Comparison of ENCODE assay signal across 20 cellular contexts in genomic region chr14:85594217-85594616, GRCh38.
DNase-seq lines count a peak whose midpoint lies in the region; ATAC-seq, FAIRE-seq and TF ChIP-seq lines count a peak whose summit lies in the region.
"Had no signal": no experiment of that assay in that cellular context is flagged by ENCODE, and none has a peak within 500 bp of the region (broad histone marks: within the 10 kb centered on the region; RNA-seq: fewer than 3 reads in every experiment).

No MANE protein-coding gene starts in this region.

- peak; percentile 52 for ATAC-seq in esophagus mucosa
- ATAC-seq in HG02588 (IDR thresholded peaks at IDR 0.05; ENCODE audit: unreplicated experiment): no peak
- ATAC-seq: A549; CD8-positive, alpha-beta T cell had no signal

- no peaks in the 10 kb centered on the region for H3K27me3 Mint-ChIP-seq in nephron (ENCODE audit: low read depth)
- H3K27me3 Mint-ChIP-seq: B cell; CD4-positive, alpha-beta T cell had no signal

- peaks cover 81% of the 10 kb centered on the region for H3K36me3 Mint-ChIP-seq in nephron (ENCODE audit: low read depth)
- H3K36me3 Mint-ChIP-seq: CD8-positive, alpha-beta T cell had no signal

- TF ChIP-seq CTCF in bronchial epithelial cell (IDR thresholded peaks at IDR 0.05; ENCODE audit: insufficient read depth, low read length, severe bottlenecking) (no peak), nephron (IDR thresholded peaks at IDR 0.05; ENCODE audit: unreplicated experiment in 3 of 3) (no peak)

- no peaks in the 10 kb centered on the region for H3K27me3 ChIP-seq in bronchial epithelial cell (ENCODE audit: control insufficient read depth, insufficient read depth, low read length)
- H3K27me3 ChIP-seq: BLaER1 treated with 17β-estradiol and CSF1 and Interleukin-3, amounts not matched to agents 10 nM and 100 nM had no signal

- H3K9me3 Mint-ChIP-seq in nephron: peaks cover 13% of the 10 kb centered on the region

- no peak overlapping the region for H3K4me3 Mint-ChIP-seq in nephron
- H3K4me3 Mint-ChIP-seq: B cell; CD4-positive, alpha-beta T cell; CD8-positive, alpha-beta T cell had no signal

- no peak overlapping the region for H3K4me3 ChIP-seq in bronchial epithelial cell (ENCODE audit: low read depth, low read length)
- H3K4me3 ChIP-seq: A549; BLaER1 treated with 17β-estradiol and CSF1 and Interleukin-3, amounts not matched to agents 10 nM and 100 nM had no signal

- FAIRE-seq in bronchial epithelial cell (lab: Jason Lieb, UNC): no peak
- FAIRE-seq: A549, D721Med, G401.6, GM12891, GM19239 had no signal

- DNase-seq in bronchial epithelial cell (ENCODE audit: low read depth): peak; percentile 21
- DNase-seq in NCI-H1417 (lab: John Stamatoyannopoulos, UW): no peak
- DNase-seq in GM19240 (ENCODE audit: insufficient read length, low spot score): no peak
- DNase-seq: AML-193; Caco-2; Calu3; CD4-positive, alpha-beta T cell; CD8-positive, alpha-beta T cell; DMS79 treated with DMSO at 0.1 percent for 48 hours; GF-D8 had no signal

- H3K27ac Mint-ChIP-seq in nephron: peak overlapping the region; percentile 48 to 78 (median 71)
- H3K27ac Mint-ChIP-seq: B cell; CD4-positive, alpha-beta T cell; CD8-positive, alpha-beta T cell had no signal

- peaks cover 30% of the 10 kb centered on the region for H3K4me1 Mint-ChIP-seq in nephron
- H3K4me1 Mint-ChIP-seq: B cell had no signal

- no peaks in the 10 kb centered on the region for H3K36me3 ChIP-seq in bronchial epithelial cell (ENCODE audit: control insufficient read depth, insufficient read depth, low read length)
- H3K36me3 ChIP-seq: BLaER1 treated with 17β-estradiol and CSF1 and Interleukin-3, amounts not matched to agents 10 nM and 100 nM had no signal
